Comparison of ENCODE assay signal across 8 cellular contexts in genomic region chr3:71050521-71051258, GRCh38.
DNase-seq lines count a peak whose midpoint lies in the region; FAIRE-seq and TF ChIP-seq lines count a peak whose summit lies in the region.

No MANE protein-coding gene starts in this region.

- no peak overlapping the region for H3K27ac ChIP-seq in kidney (ENCODE audit: low read depth in 2 of 2, low read length in 2 of 2)

- H3K9ac ChIP-seq in kidney (ENCODE audit: low read length in 2 of 2): no peak overlapping the region

- in situ Hi-C loops in KBM-7 (cut with MboI; ENCODE audit: low pct_unique_long_range_greater_than_20kb, low sequenced_read_pairs): no loop called here

- peaks cover 0 to 3% of the 10 kb centered on the region in 2 donors for H3K4me1 ChIP-seq in kidney (ENCODE audit: control insufficient read depth in 1 of 2, insufficient read depth in 1 of 2, low read depth in 1 of 2, low read length in 2 of 2)

- FAIRE-seq in kidney (lab: Jason Lieb, UNC): no peak

- no peak for TF ChIP-seq CTCF in kidney (IDR thresholded peaks at IDR 0.05; ENCODE audit: borderline replicate concordance, extremely low read depth, insufficient read depth)

- intact Hi-C loops in kidney (cut with DNase I): no loop called here

- DNase-seq in A172 (ENCODE audit: low spot score) (peak; percentile 79), KBM-7 (peak; percentile 28), astrocyte of the hippocampus (ENCODE audit: low read depth, low spot score) (peak; percentile 93), lung microvascular endothelial cell (ENCODE audit: low read depth in 2 of 2) (peak; percentile 61 to 85), kidney (no peak), NCI-H2081 (lab: John Stamatoyannopoulos, UW) (no peak), DMS53 treated with DMSO at 0.1 percent for 48 hours (lab: John Stamatoyannopoulos, UW; ENCODE audit: unreplicated experiment) (no peak), OCI-M1 (lab: John Stamatoyannopoulos, UW) (no peak)

- no peak overlapping the region for H3K4me3 ChIP-seq in kidney (ENCODE audit: low read length in 2 of 2)

- H3K9me3 ChIP-seq in kidney (ENCODE audit: control insufficient read depth in 1 of 2, low read length in 2 of 2): no peaks in the 10 kb centered on the region

- H3K36me3 ChIP-seq in kidney (ENCODE audit: control insufficient read depth in 1 of 2, insufficient read depth in 2 of 2, low read length in 2 of 2): peaks cover 8 to 13% of the 10 kb centered on the region in 2 donors

Comparison
In these comparisons a context has a peak if more than half of its experiments do, and no peak if none do; other contexts are left out.
1. DNase-seq: peak in A172 (single experiment), KBM-7 (single experiment), astrocyte of the hippocampus (single experiment) and lung microvascular endothelial cell (2 of 2); none in kidney (single experiment), NCI-H2081 (0 of 2), DMS53 treated with DMSO at 0.1 percent for 48 hours (single experiment) and OCI-M1 (single experiment).